8 cellular contexts compared by ENCODE assay signal in genomic region chr1:156489935-156490293, GRCh38. TPM values are rescaled to one million over a fixed set of nuclear protein-coding genes. Genes with fewer than 3 reads are reported as not detected.
A peak's percentile ranks its signal among the peaks of the same experiment; 100 is the strongest.
DNase-seq lines count a peak whose midpoint lies in the region; ATAC-seq and TF ChIP-seq lines count a peak whose summit lies in the region.

No MANE protein-coding gene starts in this region.

- CTCF ChIA-PET in RWPE1 (lab: Yijun Ruan, JAX), result interaction anchor here (0.6 to 0.9 kb wide), 3 partner anchors 9 to 84 kb away, joined by 3 to 4 read pairs (median 3); no protein-coding TSS in a partner anchor

- ATAC-seq in sciatic nerve (peak; percentile 4), HG03457 (IDR thresholded peaks at IDR 0.05; ENCODE audit: unreplicated experiment) (no peak), HG02973 (IDR thresholded peaks at IDR 0.05; ENCODE audit: unreplicated experiment) (no peak)

- no peaks in the 10 kb centered on the region for H3K9me3 ChIP-seq in esophagus squamous epithelium

- intact Hi-C loops in esophagus squamous epithelium (cut with DNase I), result no loop called here
- intact Hi-C loops in sciatic nerve (cut with DNase I), result no loop called here

- no peaks in the 10 kb centered on the region for H3K27me3 ChIP-seq in esophagus squamous epithelium

- H3K27ac ChIP-seq in RWPE1 (peak overlapping the region; percentile 82), esophagus squamous epithelium (peak overlapping the region; percentile 49 to 100 (median 84))

- H3K4me3 ChIP-seq in GM12864 (ENCODE audit: low read depth, low read length) (peak overlapping the region; percentile 45), esophagus squamous epithelium (peak overlapping the region in 3 of 4 donors; percentile 15 to 52 (median 25))

- TF ChIP-seq CTCF in GM12864 (IDR thresholded peaks at IDR 0.05; ENCODE audit: low read depth, low read length, missing control alignments) (no peak), RWPE1 (conservative IDR thresholded peaks at IDR 0.05; ENCODE audit: low read depth) (no peak), esophagus squamous epithelium (IDR thresholded peaks at IDR 0.05) (no peak)

- H3K4me1 ChIP-seq in esophagus squamous epithelium, result peaks cover 70 to 100% (median 77%) of the 10 kb centered on the region in 3 donors

- DNase-seq in GM12864 (ENCODE audit: low read depth) (no peak), RWPE1 (ENCODE audit: low spot score) (no peak), esophagus squamous epithelium (lab: John Stamatoyannopoulos, UW) (no peak), sciatic nerve (ENCODE audit: low spot score) (no peak), NCI-H128 (lab: John Stamatoyannopoulos, UW; ENCODE audit: unreplicated experiment) (no peak)
- DNase-seq in stimulated activated CD4-positive, alpha-beta T cell treated with anti-CD3 and anti-CD28 coated beads, Interleukin-4, amount 100 ng/mL, for 1 hour, result no peak

- POLR2A ChIA-PET in RWPE1 (lab: Yijun Ruan, JAX; ENCODE audit: low non-redundant PET), result interaction anchor here (0.8 kb wide), 1 partner anchor 20 kb away, joined by 3 read pairs; no protein-coding TSS in a partner anchor

- TF ChIP-seq POLR2A in esophagus squamous epithelium (IDR thresholded peaks at IDR 0.05), result no peak

- H3K36me3 ChIP-seq in esophagus squamous epithelium, result peaks cover 0 to 18% (median 0%) of the 10 kb centered on the region in 3 donors

- 29 to 63% methylated on average over 5 to 6 of the region's 7 CpGs for WGBS in esophagus squamous epithelium, 2 donors

RNA-seq across cellular contexts. Expression of gene MEF2D, which starts 10.7 kb away (rescaled TPM):
- 10 to 100 TPM in 3 of 4 donors, 1 to 10 TPM in 1; 9.1 to 30.1 (median 12.1) TPM for total RNA-seq in esophagus squamous epithelium
- total RNA-seq in sciatic nerve, result 66.8 TPM
